14 cellular contexts compared by ENCODE assay signal in the genomic region with DNA sequence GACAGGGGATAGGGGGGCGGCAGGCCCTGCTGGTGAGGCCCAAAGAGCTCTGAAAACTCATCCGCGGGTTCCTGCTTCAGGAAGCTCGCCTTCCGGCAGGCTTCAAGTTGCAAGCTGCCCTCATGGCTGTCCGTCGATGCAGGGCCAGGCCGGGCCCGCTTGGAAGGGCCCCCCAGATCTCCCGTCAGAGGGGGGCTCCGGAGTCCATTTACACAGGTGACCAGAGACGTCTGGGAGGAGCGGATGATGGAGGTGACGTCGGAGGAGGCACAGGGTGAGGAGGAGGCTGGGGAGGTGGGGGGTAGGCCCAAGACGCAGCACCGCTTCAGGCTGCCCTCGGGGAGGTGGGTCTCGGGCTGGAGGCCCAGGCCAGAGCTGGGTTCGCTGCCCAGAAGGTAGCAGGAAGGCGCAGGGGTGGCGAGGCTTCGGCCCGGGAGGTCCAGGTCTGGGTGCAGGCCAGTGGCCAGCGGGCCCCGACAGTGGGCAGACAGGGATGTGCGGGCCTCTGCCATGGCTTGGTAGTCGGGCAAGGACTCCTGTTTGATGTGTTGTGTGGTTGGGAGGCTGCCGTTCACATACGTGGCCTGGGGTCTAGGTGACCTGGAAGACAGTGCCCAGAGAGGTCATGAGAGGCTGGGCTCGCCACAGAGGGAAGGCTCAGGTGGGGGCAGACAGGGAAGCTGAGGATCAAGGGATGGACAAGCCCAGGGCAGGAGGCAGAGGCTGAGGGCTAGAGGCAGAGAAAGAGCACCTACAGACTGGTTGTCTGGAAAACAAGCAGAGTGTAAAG.
DNase-seq lines count a peak whose midpoint lies in the region; ATAC-seq and TF ChIP-seq lines count a peak whose summit lies in the region.
"Had no signal": no experiment of that assay in that cellular context is flagged by ENCODE, and none has a peak within 500 bp of the region (broad histone marks: within the 10 kb centered on the region; RNA-seq: fewer than 3 reads in every experiment).

No MANE protein-coding gene starts in this region.

- no peaks in the 10 kb centered on the region for H3K36me3 Mint-ChIP-seq in activated naive CD8-positive, alpha-beta T cell treated with anti-CD3 and anti-CD28 coated beads, Interleukin-2, amount 10 ng/mL, durations not matched to agents 7 days and 5 days
- no peaks in the 10 kb centered on the region for H3K36me3 Mint-ChIP-seq in activated naive CD8-positive, alpha-beta T cell treated with anti-CD3 and anti-CD28 coated beads for 36 hours
- no peaks in the 10 kb centered on the region for H3K36me3 Mint-ChIP-seq in glutamatergic neuron (ENCODE audit: unreplicated experiment)
- H3K36me3 Mint-ChIP-seq in activated CD4-positive, alpha-beta memory T cell treated with anti-CD3 and anti-CD28 coated beads, Interleukin-2, amount 10 ng/mL, durations not matched to agents 7 days and 5 days (ENCODE audit: low read depth), result no peaks in the 10 kb centered on the region
- H3K36me3 Mint-ChIP-seq: CD4-positive, alpha-beta memory T cell had no signal

- TF ChIP-seq CTCF in HEK293 (tag by site-specific recombination; IDR thresholded peaks at IDR 0.05) (no peak), glutamatergic neuron (IDR thresholded peaks at IDR 0.05; ENCODE audit: partially characterized antibody, unreplicated experiment) (peak; percentile 17), upper lobe of right lung (IDR thresholded peaks at IDR 0.05) (no peak)

- H3K4me3 Mint-ChIP-seq in activated naive CD8-positive, alpha-beta T cell treated with anti-CD3 and anti-CD28 coated beads, Interleukin-2, amount 10 ng/mL, durations not matched to agents 7 days and 5 days, result no peak overlapping the region
- H3K4me3 Mint-ChIP-seq in activated naive CD8-positive, alpha-beta T cell treated with anti-CD3 and anti-CD28 coated beads for 36 hours, result no peak overlapping the region
- no peak overlapping the region for H3K4me3 Mint-ChIP-seq in glutamatergic neuron (ENCODE audit: unreplicated experiment)
- no peak overlapping the region for H3K4me3 Mint-ChIP-seq in activated CD4-positive, alpha-beta memory T cell treated with anti-CD3 and anti-CD28 coated beads, Interleukin-2, amount 10 ng/mL, durations not matched to agents 7 days and 5 days
- H3K4me3 Mint-ChIP-seq: CD4-positive, alpha-beta memory T cell had no signal

- H3K4me1 Mint-ChIP-seq in activated naive CD8-positive, alpha-beta T cell treated with anti-CD3 and anti-CD28 coated beads, Interleukin-2, amount 10 ng/mL, durations not matched to agents 7 days and 5 days, result no peaks in the 10 kb centered on the region
- H3K4me1 Mint-ChIP-seq in activated naive CD8-positive, alpha-beta T cell treated with anti-CD3 and anti-CD28 coated beads for 36 hours, result no peaks in the 10 kb centered on the region
- peaks cover 17% of the 10 kb centered on the region for H3K4me1 Mint-ChIP-seq in glutamatergic neuron (ENCODE audit: low read depth, unreplicated experiment)
- H3K4me1 Mint-ChIP-seq in activated CD4-positive, alpha-beta memory T cell treated with anti-CD3 and anti-CD28 coated beads, Interleukin-2, amount 10 ng/mL, durations not matched to agents 7 days and 5 days, result no peaks in the 10 kb centered on the region
- H3K4me1 Mint-ChIP-seq: CD4-positive, alpha-beta memory T cell had no signal

- H3K9me3 ChIP-seq in HEK293 (ENCODE audit: control insufficient read depth, insufficient read depth, low read depth, low read length) (no peaks in the 10 kb centered on the region), upper lobe of right lung (no peaks in the 10 kb centered on the region)

- H3K9me3 Mint-ChIP-seq in activated naive CD8-positive, alpha-beta T cell treated with anti-CD3 and anti-CD28 coated beads, Interleukin-2, amount 10 ng/mL, durations not matched to agents 7 days and 5 days, result no peaks in the 10 kb centered on the region
- H3K9me3 Mint-ChIP-seq in activated naive CD8-positive, alpha-beta T cell treated with anti-CD3 and anti-CD28 coated beads for 36 hours, result no peaks in the 10 kb centered on the region
- peaks cover 4% of the 10 kb centered on the region for H3K9me3 Mint-ChIP-seq in glutamatergic neuron (ENCODE audit: unreplicated experiment)
- no peaks in the 10 kb centered on the region for H3K9me3 Mint-ChIP-seq in activated CD4-positive, alpha-beta memory T cell treated with anti-CD3 and anti-CD28 coated beads, Interleukin-2, amount 10 ng/mL, durations not matched to agents 7 days and 5 days
- H3K9me3 Mint-ChIP-seq: CD4-positive, alpha-beta memory T cell had no signal

- DNase-seq in activated naive CD8-positive, alpha-beta T cell treated with anti-CD3 and anti-CD28 coated beads, Interleukin-2, amount 10 ng/mL, durations not matched to agents 7 days and 5 days, result peak; percentile 24
- no peak for DNase-seq in activated naive CD8-positive, alpha-beta T cell treated with anti-CD3 and anti-CD28 coated beads for 36 hours
- DNase-seq in glutamatergic neuron (no peak), upper lobe of right lung (peak; percentile 61), EL (no peak)
- DNase-seq in activated CD4-positive, alpha-beta memory T cell treated with anti-CD3 and anti-CD28 coated beads, Interleukin-2, amount 10 ng/mL, durations not matched to agents 7 days and 5 days, result no peak
- DNase-seq: C1 segment of cervical spinal cord; CD4-positive, alpha-beta memory T cell; COR-L47; IMR-90; MM.1S; NCI-H2029 treated with DMSO at 0.1 percent for 48 hours had no signal

- POLR2A ChIA-PET in activated naive CD8-positive, alpha-beta T cell treated with anti-CD3 and anti-CD28 coated beads, Interleukin-2, amount 10 ng/mL, durations not matched to agents 7 days and 5 days (lab: Charles Lee), result no interaction called here
- POLR2A ChIA-PET in HEK293 (lab: Yijun Ruan, JAX), result no interaction called here
- POLR2A ChIA-PET in activated CD4-positive, alpha-beta memory T cell treated with anti-CD3 and anti-CD28 coated beads, Interleukin-2, amount 10 ng/mL, durations not matched to agents 7 days and 5 days (lab: Charles Lee), result no interaction called here

- ATAC-seq in activated naive CD8-positive, alpha-beta T cell treated with anti-CD3 and anti-CD28 coated beads, Interleukin-2, amount 10 ng/mL, durations not matched to agents 7 days and 5 days (ENCODE audit: low read depth), result no peak
- no peak for ATAC-seq in upper lobe of right lung

- no peak overlapping the region for H3K4me3 ChIP-seq in HEK293 (ENCODE audit: low read depth, low read length)
- H3K4me3 ChIP-seq in upper lobe of right lung, result no peak overlapping the region

- H3K4me1 ChIP-seq in HEK293 (ENCODE audit: control insufficient read depth, insufficient read depth, low read length) (no peaks in the 10 kb centered on the region), upper lobe of right lung (no peaks in the 10 kb centered on the region)

- CTCF ChIA-PET in HEK293 (lab: Yijun Ruan, JAX), result interaction anchor here (0.7 kb wide), 1 partner anchor 184 kb away, joined by 3 read pairs; no protein-coding TSS in a partner anchor
- CTCF ChIA-PET in activated CD4-positive, alpha-beta memory T cell treated with anti-CD3 and anti-CD28 coated beads, Interleukin-2, amount 10 ng/mL, durations not matched to agents 7 days and 5 days (lab: Charles Lee), result no interaction called here

- H3K27me3 Mint-ChIP-seq in activated naive CD8-positive, alpha-beta T cell treated with anti-CD3 and anti-CD28 coated beads, Interleukin-2, amount 10 ng/mL, durations not matched to agents 7 days and 5 days, result no peaks in the 10 kb centered on the region
- H3K27me3 Mint-ChIP-seq in activated naive CD8-positive, alpha-beta T cell treated with anti-CD3 and anti-CD28 coated beads for 36 hours, result no peaks in the 10 kb centered on the region
- peaks cover 6% of the 10 kb centered on the region for H3K27me3 Mint-ChIP-seq in glutamatergic neuron (ENCODE audit: unreplicated experiment)
- no peaks in the 10 kb centered on the region for H3K27me3 Mint-ChIP-seq in activated CD4-positive, alpha-beta memory T cell treated with anti-CD3 and anti-CD28 coated beads, Interleukin-2, amount 10 ng/mL, durations not matched to agents 7 days and 5 days
- H3K27me3 Mint-ChIP-seq: CD4-positive, alpha-beta memory T cell had no signal

- H3K27ac ChIP-seq in HEK293 (ENCODE audit: extremely low read depth, low read depth, low read length) (no peak overlapping the region), upper lobe of right lung (no peak overlapping the region)
- H3K27ac ChIP-seq: KMS-11 had no signal

- H3K27ac Mint-ChIP-seq in activated naive CD8-positive, alpha-beta T cell treated with anti-CD3 and anti-CD28 coated beads, Interleukin-2, amount 10 ng/mL, durations not matched to agents 7 days and 5 days, result no peak overlapping the region
- H3K27ac Mint-ChIP-seq in activated naive CD8-positive, alpha-beta T cell treated with anti-CD3 and anti-CD28 coated beads for 36 hours, result no peak overlapping the region
- no peak overlapping the region for H3K27ac Mint-ChIP-seq in glutamatergic neuron (ENCODE audit: unreplicated experiment)
- no peak overlapping the region for H3K27ac Mint-ChIP-seq in activated CD4-positive, alpha-beta memory T cell treated with anti-CD3 and anti-CD28 coated beads, Interleukin-2, amount 10 ng/mL, durations not matched to agents 7 days and 5 days
- H3K27ac Mint-ChIP-seq: CD4-positive, alpha-beta memory T cell had no signal

- H3K27me3 ChIP-seq in upper lobe of right lung, result no peaks in the 10 kb centered on the region

- intact Hi-C loops in upper lobe of right lung (cut with DNase I), result no loop called here

- H3K36me3 ChIP-seq in HEK293 (ENCODE audit: control insufficient read depth in 2 of 2, insufficient read depth in 1 of 2, low read length in 2 of 2) (no peaks in the 10 kb centered on the region), upper lobe of right lung (no peaks in the 10 kb centered on the region)

TF ChIP-seq in HEK293, 187 proteins besides CTCF, POLR2A, EP300 and RAD21:
- no peak for TF ChIP-seq ZNF157 (tag by site-specific recombination; IDR thresholded peaks at IDR 0.05)
- peak; percentile 27; the same call in 1 of the 2 replicates for TF ChIP-seq GLIS1 (tag by site-specific recombination; IDR thresholded peaks at IDR 0.05)

Comparison
In these comparisons a context has a peak if more than half of its experiments do, and no peak if none do; other contexts are left out.
1. DNase-seq: peak in activated naive CD8-positive, alpha-beta T cell treated with anti-CD3 and anti-CD28 coated beads, Interleukin-2, amount 10 ng/mL, durations not matched to agents 7 days and 5 days (single experiment) and upper lobe of right lung (single experiment); none in activated naive CD8-positive, alpha-beta T cell treated with anti-CD3 and anti-CD28 coated beads for 36 hours (single experiment), glutamatergic neuron (single experiment), activated CD4-positive, alpha-beta memory T cell treated with anti-CD3 and anti-CD28 coated beads, Interleukin-2, amount 10 ng/mL, durations not matched to agents 7 days and 5 days (single experiment) and EL (single experiment).